Comparison of ENCODE assay signal across 9 cellular contexts in the genomic region with DNA sequence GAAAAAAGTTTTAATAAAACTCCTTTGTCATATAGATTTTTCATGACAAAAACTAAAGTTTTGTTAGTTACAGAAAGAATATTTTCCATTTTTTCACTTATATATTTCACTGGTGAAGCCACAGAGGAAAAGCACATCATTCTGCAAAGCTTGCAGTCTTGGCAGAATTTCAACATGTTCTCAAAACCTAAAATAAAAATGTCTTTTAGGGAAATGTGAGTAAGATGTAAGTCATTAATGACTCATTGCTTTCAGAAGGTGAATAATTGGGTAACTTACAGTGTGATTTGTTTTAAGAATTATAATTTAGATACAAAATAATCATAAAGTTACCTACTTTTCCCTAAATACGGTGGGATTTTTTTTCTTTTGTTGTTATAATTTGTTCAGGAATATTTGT. TPM values are rescaled to one million over a fixed set of nuclear protein-coding genes. Genes with fewer than 3 reads are reported as not detected.
DNase-seq lines count a peak whose midpoint lies in the region; TF ChIP-seq lines count a peak whose summit lies in the region.
"Had no signal": no experiment of that assay in that cellular context is flagged by ENCODE, and none has a peak within 500 bp of the region (broad histone marks: within the 10 kb centered on the region; RNA-seq: fewer than 3 reads in every experiment).

No MANE protein-coding gene starts in this region.

- no peaks in the 10 kb centered on the region for H3K36me3 ChIP-seq in thyroid gland

- H3K4me3 ChIP-seq in thyroid gland (replicated peaks in 1 of 3) = no peak overlapping the region
- H3K4me3 ChIP-seq in coronary artery = no peak overlapping the region

- H3K27ac ChIP-seq in thyroid gland (no peak overlapping the region), coronary artery (peak overlapping the region in 1 of 2 donors; percentile 39)

- H3K27me3 ChIP-seq in thyroid gland = no peaks in the 10 kb centered on the region

- no peaks in the 10 kb centered on the region for H3K9me3 ChIP-seq in thyroid gland

- no peak for TF ChIP-seq CTCF in thyroid gland (IDR thresholded peaks at IDR 0.05)
- no peak for TF ChIP-seq CTCF in coronary artery (IDR thresholded peaks at IDR 0.05)

- 81 to 82% methylated on average over 1 of the region's 1 CpG for WGBS in thyroid gland, 2 donors

- no peaks in the 10 kb centered on the region for H3K4me1 ChIP-seq in thyroid gland

- in situ Hi-C loops in G401 (cut with HindIII; ENCODE audit: low sequenced_read_pairs) = no loop called here

- intact Hi-C loops in thyroid gland (cut with DNase I) = no loop called here

- DNase-seq in AG08396 (ENCODE audit: low spot score) (peak; percentile 9), HS-5 (ENCODE audit: low read depth) (peak; percentile 69), amniotic epithelial cell (ENCODE audit: low read depth) (peak; percentile 77), hepatic stellate cell (ENCODE audit: low spot score) (peak; percentile 1), G401 (ENCODE audit: low spot score) (no peak), thyroid gland (no peak), coronary artery (ENCODE audit: low spot score) (no peak)
- no peak for DNase-seq in activated CD4-positive, alpha-beta T cell treated with anti-CD3 and anti-CD28 coated beads, Interleukin-2, amount 50 U/mL, for 48 hours
- DNase-seq: SHP77 treated with DMSO at 0.1 percent for 48 hours had no signal

- TF ChIP-seq POLR2A in thyroid gland (IDR thresholded peaks at IDR 0.05) = no peak

RNA-seq across cellular contexts. Expression of a gene that starts 43.4 kb away (rescaled TPM):
- 0.24 and 0.25 TPM in 2 replicates for total RNA-seq in G401 (2014; rRNA removed; shearing (Covaris generic))
- 10 to 100 TPM in 1 of 4 donors, 1 to 10 TPM in 3; 3.3 to 11.6 (median 6.7) TPM for total RNA-seq in thyroid gland

Comparison
In these comparisons a context has a peak if more than half of its experiments do, and no peak if none do; other contexts are left out.
1. DNase-seq: peak in AG08396 (single experiment), HS-5 (single experiment), amniotic epithelial cell (single experiment) and hepatic stellate cell (single experiment); none in G401 (single experiment), thyroid gland (0 of 2), coronary artery (single experiment) and activated CD4-positive, alpha-beta T cell treated with anti-CD3 and anti-CD28 coated beads, Interleukin-2, amount 50 U/mL, for 48 hours (0 of 2).